In genomic region chr6:105389543-105389942, GRCh38 we compare ENCODE assay signal across 1 cellular context.
TF ChIP-seq lines count a peak whose summit lies in the region.

No MANE protein-coding gene starts in this region.

TF ChIP-seq in K562, 482 proteins besides CTCF, POLR2A, EP300 and RAD21:
- TF ChIP-seq PRDM10 (IDR thresholded peaks at IDR 0.05; ENCODE audit: partially characterized antibody), result no peak
- no peak for TF ChIP-seq LCOR (CRISPR knock-in tag; IDR thresholded peaks at IDR 0.05)
- no peak for TF ChIP-seq RNF2 (IDR thresholded peaks at IDR 0.05)
TF ChIP-seq in K562: peak in this region for 0.
